8 cellular contexts compared by ENCODE assay signal in genomic region chr6:71383891-71384489, GRCh38.
DNase-seq lines count a peak whose midpoint lies in the region; ATAC-seq and TF ChIP-seq lines count a peak whose summit lies in the region.

No MANE protein-coding gene starts in this region.

- H3K36me3 ChIP-seq in adipocyte (ENCODE audit: control insufficient read depth, insufficient read depth, low read length, severe bottlenecking), result peaks cover 10% of the 10 kb centered on the region

- H3K4me1 ChIP-seq in adipocyte (ENCODE audit: control insufficient read depth, insufficient read depth, low read length), result peaks cover 45% of the 10 kb centered on the region

- ATAC-seq in left lobe of liver (peak; percentile 70), GM21360 (IDR thresholded peaks at IDR 0.05; ENCODE audit: unreplicated experiment) (no peak), HG03097 (IDR thresholded peaks at IDR 0.05; ENCODE audit: low FRiP score, unreplicated experiment) (no peak)

- no peak overlapping the region for H3K9ac ChIP-seq in adipocyte (ENCODE audit: low read length)

- DNase-seq in NCI-H1417 (lab: John Stamatoyannopoulos, UW), result peak in 2 of 3 experiments; percentile 2 to 61
- no peak for DNase-seq in NCI-H1417 treated with DMSO at 0.1 percent for 48 hours (lab: John Stamatoyannopoulos, UW)
- no peak for DNase-seq in LNCaP clone FGC (ENCODE audit: low read depth)
- peak; percentile 87 for DNase-seq in adipocyte (ENCODE audit: low read depth)
- no peak for DNase-seq in left lobe of liver (ENCODE audit: low spot score)
- DNase-seq in activated T-cell treated with anti-CD3 and anti-CD28 coated beads for 4 hours, result no peak

- no peaks in the 10 kb centered on the region for H3K9me3 ChIP-seq in adipocyte (ENCODE audit: control insufficient read depth, low read length)

- H3K4me3 ChIP-seq in LNCaP clone FGC (ENCODE audit: low read depth, low read length), result no peak overlapping the region
- H3K4me3 ChIP-seq in adipocyte (ENCODE audit: low read length), result no peak overlapping the region

- H3K27me3 ChIP-seq in adipocyte (replicated peaks; ENCODE audit: control insufficient read depth, insufficient read depth, low read length), result no peaks in the 10 kb centered on the region

- peak; percentile 39 for TF ChIP-seq CTCF in LNCaP clone FGC (IDR thresholded peaks at IDR 0.05; ENCODE audit: control insufficient read depth, extremely low read depth, insufficient read depth)

Comparison
In these comparisons a context has a peak if more than half of its experiments do, and no peak if none do; other contexts are left out.
1. DNase-seq: peak in NCI-H1417 (2 of 3) and adipocyte (single experiment); none in NCI-H1417 treated with DMSO at 0.1 percent for 48 hours (single experiment), LNCaP clone FGC (single experiment), left lobe of liver (single experiment) and activated T-cell treated with anti-CD3 and anti-CD28 coated beads for 4 hours (single experiment).